9 cellular contexts compared by ENCODE assay signal in genomic region chr6:112016335-112016734, GRCh38. TPM values are rescaled to one million over a fixed set of nuclear protein-coding genes. Genes with fewer than 3 reads are reported as not detected.
DNase-seq lines count a peak whose midpoint lies in the region; ATAC-seq and TF ChIP-seq lines count a peak whose summit lies in the region.
"Had no signal": no experiment of that assay in that cellular context is flagged by ENCODE, and none has a peak within 500 bp of the region (broad histone marks: within the 10 kb centered on the region; RNA-seq: fewer than 3 reads in every experiment).

No MANE protein-coding gene starts in this region.

- H3K27me3 ChIP-seq in ACC112 (ENCODE audit: insufficient read depth, low read length) (no peaks in the 10 kb centered on the region), skeletal muscle satellite cell (ENCODE audit: control insufficient read depth, insufficient read depth, low read length) (no peaks in the 10 kb centered on the region)

- no peak overlapping the region for H3K4me3 ChIP-seq in ACC112 (ENCODE audit: low read depth, low read length)
- no peak overlapping the region for H3K4me3 ChIP-seq in choroid plexus epithelial cell (ENCODE audit: low read depth, low read length)
- no peak overlapping the region for H3K4me3 ChIP-seq in skeletal muscle satellite cell (ENCODE audit: low read length)

- H3K27ac ChIP-seq in ACC112 (ENCODE audit: low read depth, low read length) = peak overlapping the region; percentile 78

- in situ Hi-C loops in ACHN (cut with HindIII; ENCODE audit: low pct_ligation_motif_present, low pct_unique_long_range_greater_than_20kb, low sequenced_read_pairs) = no loop called here

- no peaks in the 10 kb centered on the region for H3K9me3 ChIP-seq in skeletal muscle satellite cell (replicated peaks; ENCODE audit: low read length)

- H3K9ac ChIP-seq in skeletal muscle satellite cell (ENCODE audit: low read depth, low read length) = peak overlapping the region; percentile 77

- no peaks in the 10 kb centered on the region for H3K79me2 ChIP-seq in ACC112 (ENCODE audit: control insufficient read depth, insufficient read depth, low read length, unreplicated experiment)

- ATAC-seq in HG03442 (IDR thresholded peaks at IDR 0.05; ENCODE audit: unreplicated experiment) (peak; percentile 61), HG03159 (IDR thresholded peaks at IDR 0.05; ENCODE audit: unreplicated experiment) (no peak)

- peak; percentile 58 for DNase-seq in choroid plexus epithelial cell (ENCODE audit: low read depth)
- no peak for DNase-seq in COR-L47 (lab: John Stamatoyannopoulos, UW)
- no peak for DNase-seq in ACHN
- DNase-seq in CD1c-positive myeloid dendritic cell (ENCODE audit: extremely low spot score) = no peak
- DNase-seq: foreskin melanocyte had no signal

- no peak overlapping the region for H3K4me2 ChIP-seq in skeletal muscle satellite cell (ENCODE audit: low read length)

- no peak overlapping the region for H2AFZ ChIP-seq in ACC112 (ENCODE audit: low read length, unreplicated experiment)

- no peak for TF ChIP-seq CTCF in choroid plexus epithelial cell (conservative IDR thresholded peaks at IDR 0.05; ENCODE audit: low read depth, low read length)

- H3K4me1 ChIP-seq in ACC112 (ENCODE audit: control insufficient read depth, insufficient read depth, low read length, unreplicated experiment) = peaks cover 58% of the 10 kb centered on the region
- H3K4me1 ChIP-seq in skeletal muscle satellite cell (ENCODE audit: control insufficient read depth, insufficient read depth, low read length) = peaks cover 61% of the 10 kb centered on the region

- H3K36me3 ChIP-seq in ACC112 (ENCODE audit: insufficient read depth, low read length) (no peaks in the 10 kb centered on the region), skeletal muscle satellite cell (ENCODE audit: insufficient read depth, low read length) (no peaks in the 10 kb centered on the region)

RNA-seq across cellular contexts. Expression of gene CCN6, which starts 37.6 kb away (rescaled TPM):
- not detected in 2 replicates for total RNA-seq in skeletal muscle satellite cell (2012; rRNA removed)
